ENCODE assay signal across 4 cellular contexts in genomic region chr3:28627843-28628242, GRCh38.
DNase-seq lines count a peak whose midpoint lies in the region; ATAC-seq, FAIRE-seq and TF ChIP-seq lines count a peak whose summit lies in the region.
"Not testable (repeated sequence)": the region's sequence is repeated elsewhere in the genome, so short reads cannot be mapped to it uniquely, and the experiment has no call there.

No MANE protein-coding gene starts in this region.

- H3K18ac ChIP-seq in IMR-90 (ENCODE audit: low read depth, low read length), result not testable (repeated sequence)

- not testable (repeated sequence) for H3K56ac ChIP-seq in IMR-90 (ENCODE audit: extremely low read depth, insufficient read depth, low read length)

- not testable (repeated sequence) for H2BK15ac ChIP-seq in IMR-90 (ENCODE audit: low read depth, low read length)

- not testable (repeated sequence) for H3K4ac ChIP-seq in IMR-90 (ENCODE audit: low read depth, low read length)

- H4K5ac ChIP-seq in IMR-90 (ENCODE audit: low read depth, low read length), result not testable (repeated sequence)

- H2BK5ac ChIP-seq in IMR-90 (ENCODE audit: low read depth, low read length, poor library complexity, severe bottlenecking), result not testable (repeated sequence)

- CTCF ChIA-PET in A549 (lab: Yijun Ruan, JAX); IMR-90 (lab: Yijun Ruan, JAX); K562 (lab: Yijun Ruan, JAX; ENCODE audit: low intra/inter-chr PET ratio); HepG2 (lab: Yijun Ruan, JAX; ENCODE audit: low intra/inter-chr PET ratio, low total read pairs): not testable (repeated sequence)

- not testable (repeated sequence) for H3K9me3 ChIP-seq in A549; IMR-90 (ENCODE audit: control insufficient read depth, insufficient read depth, low read length); K562 (replicated peaks; ENCODE audit: control insufficient read depth, insufficient read depth, low read depth, low read length); HepG2 (ENCODE audit: low read length)

- H2BK20ac ChIP-seq in IMR-90 (ENCODE audit: low read depth, low read length), result not testable (repeated sequence)

- not testable (repeated sequence) for FAIRE-seq in A549 (lab: Jason Lieb, UNC); K562 (lab: Jason Lieb, UNC); HepG2 (lab: Jason Lieb, UNC)

- not testable (repeated sequence) for H2BK120ac ChIP-seq in IMR-90 (ENCODE audit: low read depth, low read length)

- not testable (repeated sequence) for H3K27ac ChIP-seq in A549; IMR-90 (ENCODE audit: insufficient read depth, low read length); K562 (ENCODE audit: extremely low read depth, low read depth, low read length); HepG2 (ENCODE audit: extremely low read length, insufficient read depth, low read length)

- not testable (repeated sequence) for H2AFZ ChIP-seq in IMR-90 (replicated peaks; ENCODE audit: low read length, poor library complexity); K562 (ENCODE audit: low read depth, low read length); HepG2 (ENCODE audit: low read length)

- not testable (repeated sequence) for H4K20me1 ChIP-seq in IMR-90 (ENCODE audit: insufficient read depth, low read length); K562 (replicated peaks; ENCODE audit: control insufficient read depth, insufficient read depth, low read length); HepG2 (ENCODE audit: insufficient read depth, low read length)

- H3K23ac ChIP-seq in IMR-90 (ENCODE audit: low read depth, low read length), result not testable (repeated sequence)

- H4K8ac ChIP-seq in IMR-90 (ENCODE audit: low read depth in 2 of 2, low read length in 2 of 2), result not testable (repeated sequence)

- H3K9ac ChIP-seq in IMR-90 (ENCODE audit: low read depth, low read length); K562 (ENCODE audit: insufficient read depth in 1 of 2, low read depth in 2 of 2, low read length in 2 of 2); HepG2 (ENCODE audit: insufficient read depth, low read depth, low read length): not testable (repeated sequence)

- H3K14ac ChIP-seq in IMR-90 (replicated peaks; ENCODE audit: low read depth, low read length), result not testable (repeated sequence)

- H3K36me3 ChIP-seq in IMR-90 (ENCODE audit: control insufficient read depth, insufficient read depth, low read length); K562 (ENCODE audit: control insufficient read depth, insufficient read depth, low read length); HepG2 (replicated peaks in 1 of 2; ENCODE audit: control insufficient read depth in 1 of 2, insufficient read depth in 2 of 2, low read length in 2 of 2): not testable (repeated sequence)

- POLR2A ChIA-PET in A549 (lab: Yijun Ruan, JAX); IMR-90 (lab: Charles Lee; ENCODE audit: unreplicated experiment); K562 (lab: Yijun Ruan, JAX); HepG2 (lab: Yijun Ruan, JAX): not testable (repeated sequence)

- not testable (repeated sequence) for H3K79me1 ChIP-seq in IMR-90 (ENCODE audit: low read depth in 1 of 2, low read length in 2 of 2)

- H3K4me2 ChIP-seq in A549; IMR-90 (ENCODE audit: low read depth, low read length); K562 (ENCODE audit: insufficient read depth, low read length); HepG2 (ENCODE audit: low read depth, low read length): not testable (repeated sequence)

- not testable (repeated sequence) for TF ChIP-seq EP300 in A549 (IDR thresholded peaks at IDR 0.05); K562 (IDR thresholded peaks at IDR 0.05; ENCODE audit: low read length); HepG2 (IDR thresholded peaks at IDR 0.05; ENCODE audit: low read depth in 2 of 2, low read length in 2 of 2); HepG2 (CRISPR knock-in tag; IDR thresholded peaks at IDR 0.05; ENCODE audit: borderline replicate concordance)

- WGBS in A549 (ENCODE audit: missing lambda C conversion rate), result 33% methylated on average over 2 of the region's 2 CpGs
- no CpG with 5 or more reads among the region's 2 CpGs for WGBS in IMR-90 (ENCODE audit: extremely low coverage in 2 of 2, insufficient read length in 1 of 2), 2 experiments
- 0% methylated on average over 1 of the region's 2 CpGs for WGBS in K562 (ENCODE audit: insufficient coverage, low coverage, missing lambda C conversion rate)
- WGBS in HepG2 (ENCODE audit: low lambda C conversion rate), result 0% methylated on average over 1 of the region's 2 CpGs

- not testable (repeated sequence) for BruUV-seq in IMR-90 (replicated peaks; lab: Mats Ljungman, UMichigan); K562 (replicated peaks; lab: Mats Ljungman, UMichigan); HepG2 (replicated peaks; lab: Mats Ljungman, UMichigan)

- not testable (repeated sequence) for H3K9me1 ChIP-seq in IMR-90 (ENCODE audit: insufficient read depth, low read length); K562 (ENCODE audit: control insufficient read depth, insufficient read depth, low read length)

- not testable (repeated sequence) for ATAC-seq in A549; IMR-90 (ENCODE audit: low read depth); K562; HepG2

- intact Hi-C loops in IMR-90 (cut with micrococcal nuclease); K562 (cut with micrococcal nuclease); HepG2 (cut with micrococcal nuclease; ENCODE audit: unreplicated experiment): not testable (repeated sequence)

- TF ChIP-seq POLR2A in A549 (IDR thresholded peaks at IDR 0.05; ENCODE audit: low read length); IMR-90 (IDR thresholded peaks at IDR 0.05; ENCODE audit: low read depth, low read length); K562 (conservative IDR thresholded peaks at IDR 0.05); HepG2 (IDR thresholded peaks at IDR 0.05; ENCODE audit: insufficient read depth in 1 of 2, low read depth in 2 of 2, low read length in 2 of 2): not testable (repeated sequence)

- not testable (repeated sequence) for H3K4me3 ChIP-seq in A549; IMR-90 (ENCODE audit: insufficient read depth, low read depth, low read length); K562; HepG2 (replicated peaks in 1 of 3; ENCODE audit: insufficient read depth in 1 of 3, low read depth in 2 of 3, low read length in 3 of 3)

- dilution Hi-C loops in IMR-90 (cut with HindIII; ENCODE audit: low sequenced_read_pairs, unreplicated experiment), result not testable (repeated sequence)

- TF ChIP-seq CTCF in A549 (IDR thresholded peaks at IDR 0.05); IMR-90 (conservative IDR thresholded peaks at IDR 0.05; ENCODE audit: low read depth, low read length); K562 (IDR thresholded peaks at IDR 0.05 in 2 of 3, conservative IDR thresholded peaks at IDR 0.05 in 1 of 3; ENCODE audit: insufficient read depth in 2 of 3, low read depth in 1 of 3, low read length in 3 of 3); HepG2 (CRISPR knock-in tag; IDR thresholded peaks at IDR 0.05): not testable (repeated sequence)

- H4K91ac ChIP-seq in IMR-90 (ENCODE audit: insufficient read depth, low read depth, low read length), result not testable (repeated sequence)

- H3K79me2 ChIP-seq in K562 (ENCODE audit: control insufficient read depth, insufficient read depth, low read length); HepG2 (ENCODE audit: insufficient read depth, low read length): not testable (repeated sequence)

- H2AK5ac ChIP-seq in IMR-90 (ENCODE audit: low read depth, low read length), result not testable (repeated sequence)

- not testable (repeated sequence) for TF ChIP-seq RAD21 in A549 (conservative IDR thresholded peaks at IDR 0.05 in 1 of 2, IDR thresholded peaks at IDR 0.05 in 1 of 2); IMR-90 (IDR thresholded peaks at IDR 0.05; ENCODE audit: low read length); K562 (CRISPR knock-in tag; conservative IDR thresholded peaks at IDR 0.05 in 1 of 2, IDR thresholded peaks at IDR 0.05 in 1 of 2); HepG2 (CRISPR knock-in tag; IDR thresholded peaks at IDR 0.05)

- DNase-seq in A549 (ENCODE audit: low read depth in 1 of 2, low spot score in 1 of 2); IMR-90; K562 (ENCODE audit: extremely low read depth in 1 of 4, low spot score in 3 of 4); HepG2 (ENCODE audit: low spot score): not testable (repeated sequence)

- not testable (repeated sequence) for H3K27me3 ChIP-seq in IMR-90 (ENCODE audit: control insufficient read depth, insufficient read depth, low read length); K562 (ENCODE audit: control insufficient read depth in 2 of 2, insufficient read depth in 2 of 2, low read length in 2 of 2); HepG2 (ENCODE audit: control insufficient read depth in 1 of 2, insufficient read depth in 2 of 2, low read length in 2 of 2)

- in situ Hi-C loops in IMR-90 (cut with MboI; ENCODE audit: low sequenced_read_pairs); K562 (cut with MboI); HepG2 (cut with HindIII; ENCODE audit: extremely low pct_ligation_motif_present, low pct_unique_long_range_greater_than_20kb): not testable (repeated sequence)

- H3K4me1 ChIP-seq in A549; IMR-90 (ENCODE audit: control insufficient read depth, insufficient read depth, low read length); K562 (replicated peaks in 1 of 2; ENCODE audit: control insufficient read depth in 2 of 2, insufficient read depth in 2 of 2, low read length in 2 of 2); HepG2 (ENCODE audit: insufficient read depth, low read length): not testable (repeated sequence)

- H2AK9ac ChIP-seq in IMR-90 (replicated peaks; ENCODE audit: low read depth, low read length, poor library complexity), result not testable (repeated sequence)
